9 cellular contexts compared by ENCODE assay signal in genomic region chr9:111945216-111945615, GRCh38. TPM values are rescaled to one million over a fixed set of nuclear protein-coding genes. Genes with fewer than 3 reads are reported as not detected.
DNase-seq lines count a peak whose midpoint lies in the region; ATAC-seq, FAIRE-seq and TF ChIP-seq lines count a peak whose summit lies in the region.
"Had no signal": no experiment of that assay in that cellular context is flagged by ENCODE, and none has a peak within 500 bp of the region (broad histone marks: within the 10 kb centered on the region; RNA-seq: fewer than 3 reads in every experiment).

No MANE protein-coding gene starts in this region.

- peak; percentile 73 for FAIRE-seq in endothelial cell of umbilical vein (lab: Jason Lieb, UNC)

- no peak overlapping the region for H3K27ac ChIP-seq in endothelial cell of umbilical vein (ENCODE audit: insufficient read depth, low read depth, low read length)

- ATAC-seq in GM19468 (IDR thresholded peaks at IDR 0.05; ENCODE audit: extremely low read depth, unreplicated experiment) (peak; percentile 34), HG03469 (IDR thresholded peaks at IDR 0.05; ENCODE audit: unreplicated experiment) (peak; percentile 52), HG02884 (IDR thresholded peaks at IDR 0.05; ENCODE audit: unreplicated experiment) (no peak)

- H3K9me3 ChIP-seq in endothelial cell of umbilical vein (replicated peaks; ENCODE audit: control insufficient read depth, insufficient read depth, low read length), result no peaks in the 10 kb centered on the region

- H3K4me1 Mint-ChIP-seq in osteocyte (ENCODE audit: unreplicated experiment), result peaks cover 35% of the 10 kb centered on the region

- H3K9ac ChIP-seq in endothelial cell of umbilical vein (replicated peaks; ENCODE audit: extremely low read depth, insufficient read depth, low read length), result no peak overlapping the region

- DNase-seq in ELR (ENCODE audit: low read depth) (peak; percentile 75), endothelial cell of umbilical vein (ENCODE audit: low read depth, low spot score) (peak; percentile 60), inferior parietal cortex (ENCODE audit: extremely low spot score) (no peak), osteocyte (ENCODE audit: extremely low spot score, unreplicated experiment) (no peak), A172 (ENCODE audit: low spot score) (no peak)
- DNase-seq: NCI-H69 had no signal

- H4K20me1 ChIP-seq in endothelial cell of umbilical vein (replicated peaks; ENCODE audit: control insufficient read depth, extremely low read depth, insufficient read depth, low read length), result no peaks in the 10 kb centered on the region

- BruUV-seq in endothelial cell of umbilical vein (replicated peaks; lab: Mats Ljungman, UMichigan), result no TSS peak

- no peak for TF ChIP-seq POLR2A in endothelial cell of umbilical vein (IDR thresholded peaks at IDR 0.05; ENCODE audit: low read depth, low read length)

- no peak overlapping the region for H3K4me3 ChIP-seq in endothelial cell of umbilical vein (replicated peaks in 1 of 3; ENCODE audit: insufficient read depth in 1 of 3, low read depth in 1 of 3, low read length in 3 of 3)

- H3K27ac Mint-ChIP-seq in osteocyte (ENCODE audit: unreplicated experiment), result no peak overlapping the region

- peaks cover 12% of the 10 kb centered on the region for H3K4me1 ChIP-seq in endothelial cell of umbilical vein (ENCODE audit: control insufficient read depth, extremely low read depth, insufficient read depth, low read length)

- TF ChIP-seq CTCF in endothelial cell of umbilical vein (IDR thresholded peaks at IDR 0.05; ENCODE audit: extremely low read depth in 1 of 2, insufficient read depth in 1 of 2, low read depth in 1 of 2, low read length in 2 of 2) (no peak), osteocyte (IDR thresholded peaks at IDR 0.05) (no peak)

- no peak overlapping the region for H3K4me2 ChIP-seq in endothelial cell of umbilical vein (ENCODE audit: insufficient read depth, low read length)

- no peaks in the 10 kb centered on the region for H3K79me2 ChIP-seq in endothelial cell of umbilical vein (ENCODE audit: control insufficient read depth, insufficient read depth, low read length)

- POLR2A ChIA-PET in endothelial cell of umbilical vein (lab: Charles Lee), result interaction anchor here (0.7 kb wide), 1 partner anchor 19 kb away, joined by 9 read pairs; no protein-coding TSS in a partner anchor

- H3K36me3 Mint-ChIP-seq in osteocyte (ENCODE audit: unreplicated experiment), result no peaks in the 10 kb centered on the region

- H3K9me1 ChIP-seq in endothelial cell of umbilical vein (replicated peaks; ENCODE audit: control insufficient read depth, extremely low read depth, insufficient read depth, low read length), result no peaks in the 10 kb centered on the region

- no peaks in the 10 kb centered on the region for H3K36me3 ChIP-seq in endothelial cell of umbilical vein (ENCODE audit: control insufficient read depth in 2 of 2, extremely low read depth in 1 of 2, insufficient read depth in 2 of 2, low read length in 2 of 2)

- intact Hi-C loops in endothelial cell of umbilical vein (cut with micrococcal nuclease), result no loop called here

- CTCF ChIA-PET in endothelial cell of umbilical vein (lab: Charles Lee), result interaction anchor here (1.2 kb wide), 2 partner anchors 129 to 186 kb away, joined by 3 to 5 read pairs; no protein-coding TSS in a partner anchor

- no peaks in the 10 kb centered on the region for H3K27me3 ChIP-seq in endothelial cell of umbilical vein (ENCODE audit: control insufficient read depth in 2 of 2, insufficient read depth in 2 of 2, low read length in 2 of 2)

- dilution Hi-C loops in endothelial cell of umbilical vein (cut with MboI; ENCODE audit: extremely low pct_ligation_motif_present, low sequenced_read_pairs), result no loop called here

- H3K4me3 Mint-ChIP-seq in osteocyte (ENCODE audit: unreplicated experiment), result no peak overlapping the region

- H3K9me3 Mint-ChIP-seq in osteocyte (ENCODE audit: unreplicated experiment), result no peaks in the 10 kb centered on the region

- no peaks in the 10 kb centered on the region for H3K27me3 Mint-ChIP-seq in osteocyte (ENCODE audit: unreplicated experiment)

- H2AFZ ChIP-seq in endothelial cell of umbilical vein (ENCODE audit: low read depth, low read length), result no peak overlapping the region

TF ChIP-seq in endothelial cell of umbilical vein, 7 proteins besides CTCF, POLR2A, EP300 and RAD21:
- TF ChIP-seq MYC (IDR thresholded peaks at IDR 0.05; ENCODE audit: low read depth, low read length) (no peak), POLR2AphosphoS5 (IDR thresholded peaks at IDR 0.05; ENCODE audit: insufficient read depth, low read depth, low read length) (no peak), GATA2 (IDR thresholded peaks at IDR 0.05; ENCODE audit: insufficient read depth, insufficient read length, low read depth, low read length) (no peak), FOS (IDR thresholded peaks at IDR 0.05; ENCODE audit: borderline replicate concordance, insufficient read depth, low read length) (no peak), JUN (IDR thresholded peaks at IDR 0.05; ENCODE audit: borderline replicate concordance, insufficient read depth, insufficient read length, low read depth) (no peak), EZH2 (IDR thresholded peaks at IDR 0.05; ENCODE audit: borderline replicate concordance, low read depth, low read length, severe bottlenecking) (no peak)
- TF ChIP-seq, protein P1, sequence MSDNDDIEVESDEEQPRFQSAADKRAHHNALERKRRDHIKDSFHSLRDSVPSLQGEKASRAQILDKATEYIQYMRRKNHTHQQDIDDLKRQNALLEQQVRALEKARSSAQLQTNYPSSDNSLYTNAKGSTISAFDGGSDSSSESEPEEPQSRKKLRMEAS (IDR thresholded peaks at IDR 0.05; ENCODE audit: insufficient read depth, insufficient read length), result no peak
TF ChIP-seq in endothelial cell of umbilical vein: peak in this region for 0.

RNA-seq across cellular contexts. Expression of gene UGCG, which starts 48.6 kb away (rescaled TPM):
- total RNA-seq in endothelial cell of umbilical vein (29.9 and 38.5 TPM in 2 replicates), osteocyte (70.4 and 79.2 TPM in 2 replicates)
- polyA plus RNA-seq in endothelial cell of umbilical vein, result 26.1 and 28.5 TPM in 2 replicates
- 18.9 and 23.5 TPM in 2 replicates for polyA plus RNA-seq in endothelial cell of umbilical vein (2011; cell fraction: cytosol; rRNA removed)
- 30.6 and 36.9 TPM in 2 replicates for polyA plus RNA-seq in endothelial cell of umbilical vein (2011; cell fraction: nucleus; rRNA removed)
- 26.5 and 27.6 TPM in 2 replicates for polyA plus RNA-seq in endothelial cell of umbilical vein (2012)
- 47.2 and 52.6 TPM in 2 replicates for polyA minus RNA-seq in endothelial cell of umbilical vein
- polyA minus RNA-seq in endothelial cell of umbilical vein (2011; cell fraction: cytosol; rRNA and poly(A)+ RNA removed), result 23.6 TPM
- 68.4 and 78.7 TPM in 2 replicates for polyA minus RNA-seq in endothelial cell of umbilical vein (2011; cell fraction: nucleus; rRNA and poly(A)+ RNA removed)
- 64.6 and 80.7 TPM in 2 replicates for total RNA-seq in A172 (2014; rRNA removed; shearing (Covaris generic))

Comparison
In these comparisons a context has a peak if more than half of its experiments do, and no peak if none do; other contexts are left out.
1. DNase-seq: peak in ELR (single experiment) and endothelial cell of umbilical vein (single experiment); none in inferior parietal cortex (single experiment), osteocyte (single experiment) and A172 (single experiment).